1 cellular context compared by ENCODE assay signal in genomic region chr17:59838196-59838911, GRCh38.
TF ChIP-seq lines count a peak whose summit lies in the region.

No MANE protein-coding gene starts in this region.

TF ChIP-seq in A549, 52 proteins besides CTCF, POLR2A, EP300 and RAD21 (continued from another document):
- TF ChIP-seq REST (IDR thresholded peaks at IDR 0.05) (peak; percentile 60), SMC3 (IDR thresholded peaks at IDR 0.05) (peak; percentile 6; the same call in 1 of the 3 replicates), RCOR1 (IDR thresholded peaks at IDR 0.05; ENCODE audit: low read depth, low read length) (no peak), MAX (IDR thresholded peaks at IDR 0.05) (no peak), POLR2AphosphoS2 (conservative IDR thresholded peaks at IDR 0.05; ENCODE audit: low read length) (peak; percentile 18), FOSB (CRISPR knock-in tag; IDR thresholded peaks at IDR 0.05) (peak; percentile 99), ZC3H11A (IDR thresholded peaks at IDR 0.05) (no peak), ZSCAN20 (CRISPR knock-in tag; IDR thresholded peaks at IDR 0.05) (no peak), ATOH8 (CRISPR knock-in tag; IDR thresholded peaks at IDR 0.05; ENCODE audit: low read depth) (peak; percentile 52), MAZ (IDR thresholded peaks at IDR 0.05; ENCODE audit: borderline replicate concordance, low read depth, low read length) (no peak), PHF8 (IDR thresholded peaks at IDR 0.05; ENCODE audit: borderline replicate concordance, low read depth) (no peak), ELK1 (IDR thresholded peaks at IDR 0.05; ENCODE audit: low read depth, low read length) (no peak), USF2 (IDR thresholded peaks at IDR 0.05) (no peak), PBX3 (IDR thresholded peaks at IDR 0.05) (peak; percentile 46; the same call in 1 of the 2 replicates), NR3C1 (IDR thresholded peaks at IDR 0.05) (no peak), GATA3 (IDR thresholded peaks at IDR 0.05; ENCODE audit: borderline replicate concordance) (peak; percentile 62), SREBF2 (IDR thresholded peaks at IDR 0.05) (no peak), JUN (IDR thresholded peaks at IDR 0.05) (peak in 1 of 2 experiments; percentile 87; a peak in 4 of 5 replicates), FOSL2 (IDR thresholded peaks at IDR 0.05) (no peak), FOSL2 (CRISPR knock-in tag; IDR thresholded peaks at IDR 0.05) (no peak; the same call in 1 of the 2 replicates), EHF (CRISPR knock-in tag; IDR thresholded peaks at IDR 0.05) (peak; percentile 93)
